ENCODE assay signal across 18 cellular contexts in genomic region chr1:30374400-30375070, GRCh38.
"Had no signal": no experiment of that assay in that cellular context is flagged by ENCODE, and none has a peak within 500 bp of the region (broad histone marks: within the 10 kb centered on the region; RNA-seq: fewer than 3 reads in every experiment).

No MANE protein-coding gene starts in this region.

- H3K79me2 ChIP-seq: parathyroid adenoma had no signal

- DNase-seq: activated CD4-positive, alpha-beta T cell treated with anti-CD3 and anti-CD28 coated beads for 48 hours; activated T-cell treated with anti-CD3 and anti-CD28 coated beads, Interleukin-2, amount 50 U/mL, for 1 hour; anterior cingulate cortex; dermis blood vessel endothelial cell; heart right ventricle; left colon; naive B cell; retina; SJCRH30; stimulated activated CD4-positive, alpha-beta T cell treated with anti-CD3 and anti-CD28 coated beads, Interleukin-2, amount 100 ng/mL, for 48 hours; T-helper 2 cell had no signal

- H3K4me3 ChIP-seq: gastroesophageal sphincter, heart right ventricle, SJCRH30, tibial nerve had no signal

- H3K36me3 Mint-ChIP-seq: activated naive CD8-positive, alpha-beta T cell; naive B cell; stimulated activated memory B cell treated with anti-CD40 and anti-IgM and Interleukin-4, amounts not matched to agents 10 μg/mL and 1 μg/mL and 100 μg/mL, for 72 hours; WTC11 had no signal

- H2AFZ ChIP-seq: parathyroid adenoma had no signal

- ATAC-seq: heart right ventricle, left colon, WTC11 had no signal

- FAIRE-seq: TTC549 had no signal

- H3K36me3 ChIP-seq: gastroesophageal sphincter, heart right ventricle, SJCRH30, tibial nerve had no signal

- H3K27ac Mint-ChIP-seq: activated naive CD8-positive, alpha-beta T cell; naive B cell; stimulated activated memory B cell treated with anti-CD40 and anti-IgM and Interleukin-4, amounts not matched to agents 10 μg/mL and 1 μg/mL and 100 μg/mL, for 72 hours; WTC11 had no signal

- H3K9ac ChIP-seq: parathyroid adenoma had no signal

- H3K4me1 ChIP-seq: heart right ventricle, parathyroid adenoma had no signal

- H3K9me3 Mint-ChIP-seq: naive B cell; stimulated activated memory B cell treated with anti-CD40 and anti-IgM and Interleukin-4, amounts not matched to agents 10 μg/mL and 1 μg/mL and 100 μg/mL, for 72 hours; WTC11 had no signal

- H3K27ac ChIP-seq: gastroesophageal sphincter, heart right ventricle, parathyroid adenoma, SJCRH30, tibial nerve had no signal

- H3K4me3 Mint-ChIP-seq: activated naive CD8-positive, alpha-beta T cell; naive B cell; stimulated activated memory B cell treated with anti-CD40 and anti-IgM and Interleukin-4, amounts not matched to agents 10 μg/mL and 1 μg/mL and 100 μg/mL, for 72 hours; WTC11 had no signal

- H3K9me3 ChIP-seq: gastroesophageal sphincter, heart right ventricle, SJCRH30, tibial nerve had no signal
